ENCODE assay signal across 8 cellular contexts in genomic region chr4:139229534-139230039, GRCh38. TPM values are rescaled to one million over a fixed set of nuclear protein-coding genes. Genes with fewer than 3 reads are reported as not detected.
DNase-seq lines count a peak whose midpoint lies in the region; ATAC-seq, FAIRE-seq and TF ChIP-seq lines count a peak whose summit lies in the region.

No MANE protein-coding gene starts in this region.

- peak; percentile 95 for FAIRE-seq in TTC549 (lab: Jason Lieb, UNC)

- ATAC-seq in GM18861 (IDR thresholded peaks at IDR 0.05; ENCODE audit: unreplicated experiment), result peak; percentile 65
- ATAC-seq in foreskin keratinocyte, result peak; percentile 53
- no peak for ATAC-seq in HG02840 (IDR thresholded peaks at IDR 0.05; ENCODE audit: low FRiP score, unreplicated experiment)
- ATAC-seq in HG02571 (IDR thresholded peaks at IDR 0.05; ENCODE audit: unreplicated experiment), result no peak

- H3K27me3 ChIP-seq in foreskin keratinocyte, result no peaks in the 10 kb centered on the region

- DNase-seq in Caki2 (ENCODE audit: low read depth), result peak; percentile 33
- peak; percentile 71 to 82 for DNase-seq in Kasumi-1 (lab: John Stamatoyannopoulos, UW)
- peak in 1 of 2 donors; percentile 42 for DNase-seq in foreskin keratinocyte
- DNase-seq in pons (ENCODE audit: low spot score), result peak; percentile 79

- no peaks in the 10 kb centered on the region for H3K4me1 ChIP-seq in foreskin keratinocyte

- peak; percentile 84 for TF ChIP-seq CTCF in foreskin keratinocyte (conservative IDR thresholded peaks at IDR 0.05)

- in situ Hi-C loops in Caki2 (cut with HindIII; ENCODE audit: low pct_unique_long_range_greater_than_20kb, low sequenced_read_pairs), result no loop called here

- no peak overlapping the region for H3K27ac ChIP-seq in foreskin keratinocyte

RNA-seq across cellular contexts. Expression of gene MGARP, which starts 50.4 kb away (rescaled TPM):
- total RNA-seq in Caki2 (2014; rRNA removed; shearing (Covaris generic); ENCODE audit: low replicate concordance), result 0.90 and 1.5 TPM in 2 replicates
- total RNA-seq in foreskin keratinocyte, result 0.28 and 0.37 TPM in 2 replicates
- polyA plus RNA-seq in foreskin keratinocyte, result 0.27 and 0.30 TPM in 2 replicates

RNA-seq across cellular contexts. Expression of gene ELF2, which starts 52.6 kb away (rescaled TPM):
- total RNA-seq in Caki2 (2014; rRNA removed; shearing (Covaris generic); ENCODE audit: low replicate concordance), result 31.9 and 68.6 TPM in 2 replicates
- 18.9 and 22.1 TPM in 2 replicates for total RNA-seq in foreskin keratinocyte
- 4.5 and 5.8 TPM in 2 replicates for polyA plus RNA-seq in foreskin keratinocyte

Comparison
In these comparisons a context has a peak if more than half of its experiments do, and no peak if none do; other contexts are left out.
1. ATAC-seq: peak in GM18861 (single experiment) and foreskin keratinocyte (single experiment); none in HG02840 (single experiment) and HG02571 (single experiment).